In the genomic region with DNA sequence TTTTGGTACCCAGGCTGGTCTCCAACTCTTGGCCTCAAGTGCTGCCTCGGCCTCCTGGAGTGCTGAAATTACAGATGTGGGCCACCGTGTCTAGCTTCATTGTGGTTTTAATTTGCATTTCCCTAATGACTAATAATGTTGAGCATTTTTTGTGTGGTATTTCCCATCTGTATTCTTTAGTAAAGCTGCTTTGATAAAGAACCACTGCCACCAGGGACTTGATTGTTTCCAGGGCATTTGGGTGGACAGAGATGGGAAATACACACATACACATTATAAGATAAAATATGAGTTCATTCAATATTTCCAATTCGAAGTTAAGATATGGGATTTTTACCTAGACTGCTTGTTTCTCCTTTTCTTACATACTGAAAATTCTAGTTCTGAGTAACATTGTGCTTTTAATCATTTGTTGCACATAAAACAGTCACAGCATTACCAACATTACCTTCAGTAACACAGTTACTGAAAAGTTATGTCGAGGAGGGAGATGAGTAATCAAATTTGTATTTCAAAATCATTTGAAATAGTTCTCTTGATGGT, we compare ENCODE assay signal across 10 cellular contexts. TPM values are rescaled to one million over a fixed set of nuclear protein-coding genes. Genes with fewer than 3 reads are reported as not detected.
DNase-seq lines count a peak whose midpoint lies in the region; ATAC-seq and TF ChIP-seq lines count a peak whose summit lies in the region.
"Had no signal": no experiment of that assay in that cellular context is flagged by ENCODE, and none has a peak within 500 bp of the region (broad histone marks: within the 10 kb centered on the region; RNA-seq: fewer than 3 reads in every experiment).

No MANE protein-coding gene starts in this region.

- no peaks in the 10 kb centered on the region for H3K9me3 Mint-ChIP-seq in CD14-positive monocyte

- no peak overlapping the region for H3K4me3 ChIP-seq in vagina
- H3K4me3 ChIP-seq: ovary, tibial artery had no signal

- no peak overlapping the region for H3K4me3 Mint-ChIP-seq in CD14-positive monocyte

- no peaks in the 10 kb centered on the region for H3K36me3 Mint-ChIP-seq in CD14-positive monocyte

- H3K27ac ChIP-seq in vagina: no peak overlapping the region
- H3K27ac ChIP-seq: ovary, tibial artery had no signal

- peaks cover 0 to 2% (median 2%) of the 10 kb centered on the region in 3 donors for H3K27me3 Mint-ChIP-seq in CD14-positive monocyte (ENCODE audit: low read depth in 3 of 3)

- no peaks in the 10 kb centered on the region for H3K4me1 ChIP-seq in vagina

- TF ChIP-seq CTCF in vagina (IDR thresholded peaks at IDR 0.05): no peak
- no peak for TF ChIP-seq CTCF in CD14-positive monocyte (IDR thresholded peaks at IDR 0.05)

- peak; percentile 73 for DNase-seq in fibroblast of peridontal ligament (ENCODE audit: extremely low read depth)
- DNase-seq in NCI-H2196 (lab: John Stamatoyannopoulos, UW; ENCODE audit: unreplicated experiment): no peak
- DNase-seq in vagina (ENCODE audit: extremely low spot score in 2 of 2): no peak
- no peak for DNase-seq in kidney glomerular epithelial cell (lab: John Stamatoyannopoulos, UW)
- DNase-seq in CD14-positive monocyte (ENCODE audit: low spot score): no peak
- DNase-seq: ovary, tibial artery had no signal

- no peak for TF ChIP-seq POLR2A in vagina (IDR thresholded peaks at IDR 0.05)

- H3K36me3 ChIP-seq in vagina: peaks cover 0 to 6% of the 10 kb centered on the region in 2 donors
- H3K36me3 ChIP-seq: ovary had no signal

- H3K9me3 ChIP-seq in vagina: no peaks in the 10 kb centered on the region
- H3K9me3 ChIP-seq: ovary, tibial artery had no signal

- ATAC-seq in GM18520 (IDR thresholded peaks at IDR 0.05; ENCODE audit: unreplicated experiment) (peak; percentile 61), GM21786 (IDR thresholded peaks at IDR 0.05; ENCODE audit: unreplicated experiment) (peak; percentile 81), HG03521 (IDR thresholded peaks at IDR 0.05; ENCODE audit: unreplicated experiment) (peak; percentile 64)

- H3K4me1 Mint-ChIP-seq in CD14-positive monocyte: peaks cover under 1% of the 10 kb centered on the region

- intact Hi-C loops in vagina (cut with DNase I): no loop called here
- intact Hi-C loops in CD14-positive monocyte (cut with micrococcal nuclease): no loop called here

- no peak overlapping the region for H3K27ac Mint-ChIP-seq in CD14-positive monocyte

- H3K27me3 ChIP-seq in vagina: no peaks in the 10 kb centered on the region
- H3K27me3 ChIP-seq: ovary, tibial artery had no signal

RNA-seq across cellular contexts. Expression of a gene that starts 28.9 kb away (rescaled TPM):
- total RNA-seq in vagina: 17.2 TPM
- polyA plus RNA-seq in CD14-positive monocyte: under 1 TPM; 0.54 to 0.97 TPM
